8 cellular contexts compared by ENCODE assay signal in the genomic region with DNA sequence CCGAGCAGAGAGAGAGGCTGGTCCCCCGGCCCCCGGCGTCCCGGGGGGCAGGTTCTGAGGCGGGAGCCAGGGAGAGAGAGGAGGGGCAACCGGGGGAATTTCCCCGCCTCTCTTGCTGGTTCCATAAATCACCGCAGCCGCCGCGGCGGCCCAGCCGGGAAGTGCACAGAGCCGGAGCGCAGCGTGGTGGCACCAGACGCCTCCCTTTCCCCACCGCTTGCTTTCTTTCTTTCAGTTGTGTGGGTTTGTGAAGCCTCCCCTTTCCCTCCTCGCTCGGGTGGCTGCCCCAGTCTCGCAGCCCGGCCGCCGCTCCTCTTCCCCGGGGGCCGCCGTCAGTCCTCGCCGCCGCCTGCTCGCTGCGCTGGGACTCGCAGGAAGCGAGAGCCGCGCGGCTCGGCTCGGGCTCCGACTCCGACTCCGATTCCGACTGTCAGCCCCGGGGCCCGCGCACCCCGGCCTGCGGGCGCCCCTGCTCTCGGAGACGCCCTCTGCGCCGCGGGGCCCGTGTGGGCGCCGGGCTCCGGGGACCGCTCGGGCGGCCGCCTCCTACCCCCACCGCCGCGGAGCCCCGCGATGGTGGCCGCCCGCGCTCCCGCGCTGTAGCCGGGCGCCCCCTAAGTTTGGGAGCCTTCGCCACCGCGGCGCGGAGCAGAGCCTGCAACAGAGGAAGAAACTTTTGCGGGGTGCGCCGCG. TPM values are rescaled to one million over a fixed set of nuclear protein-coding genes. Genes with fewer than 3 reads are reported as not detected.
DNase-seq lines count a peak whose midpoint lies in the region; ATAC-seq and TF ChIP-seq lines count a peak whose summit lies in the region.

TSS of gene CACHD1 (plus strand) at position 153 of the 693 bp plus-strand sequence. CDS start 616 bp downstream, outside the sequence.

- H3K27me3 ChIP-seq in parathyroid adenoma (ENCODE audit: control insufficient read depth, insufficient read depth, low read length) (no peaks in the 10 kb centered on the region), thoracic aorta (replicated peaks; ENCODE audit: insufficient read depth) (no peaks in the 10 kb centered on the region)

- peak; percentile 81 for DNase-seq in D341Med (ENCODE audit: low spot score)
- peak; percentile 27 to 29 for DNase-seq in Kasumi-1 (lab: John Stamatoyannopoulos, UW)
- peak; percentile 75 for DNase-seq in SK-MEL-5 (ENCODE audit: low read depth, low spot score)
- DNase-seq in activated naive CD8-positive, alpha-beta T cell treated with anti-CD3 and anti-CD28 coated beads, Interleukin-2, amount 50 U/mL, for 16 hours (ENCODE audit: low read depth, low spot score), result peak; percentile 51
- peak; percentile 86 for DNase-seq in cardiac septum (ENCODE audit: low spot score)
- DNase-seq in thoracic aorta (ENCODE audit: low spot score), result peak; percentile 27

- no peaks in the 10 kb centered on the region for H3K36me3 ChIP-seq in parathyroid adenoma (ENCODE audit: control insufficient read depth, insufficient read depth, low read length)
- H3K36me3 ChIP-seq in thoracic aorta, result no peaks in the 10 kb centered on the region

- H3K4me2 ChIP-seq in parathyroid adenoma (ENCODE audit: low read length), result peak within 1 kb of the TSS; percentile 82

- TF ChIP-seq CTCF in parathyroid adenoma (IDR thresholded peaks at IDR 0.05), result no peak
- TF ChIP-seq CTCF in thoracic aorta (IDR thresholded peaks at IDR 0.05), result peak; percentile 41

- H3K9ac ChIP-seq in parathyroid adenoma, result no peak within 1 kb of the TSS

- peak within 1 kb of the TSS; percentile 61 for H3K4me3 ChIP-seq in parathyroid adenoma (ENCODE audit: low read depth, low read length)
- peak within 1 kb of the TSS; percentile 89 for H3K4me3 ChIP-seq in thoracic aorta

- H3K4me1 ChIP-seq in parathyroid adenoma (no peaks in the 10 kb centered on the region), thoracic aorta (ENCODE audit: control insufficient read depth in 1 of 2, low read depth in 2 of 2) (peaks cover 2 to 19% of the 10 kb centered on the region in 2 donors)

- in situ Hi-C loops in SK-MEL-5 (cut with HindIII; ENCODE audit: low pct_unique_long_range_greater_than_20kb, low sequenced_read_pairs), result no loop called here

- peaks cover 4% of the 10 kb centered on the region for H3K79me2 ChIP-seq in parathyroid adenoma

- peak; percentile 74 for ATAC-seq in GM21619 (IDR thresholded peaks at IDR 0.05; ENCODE audit: unreplicated experiment)
- peak; percentile 72 for ATAC-seq in thoracic aorta (ENCODE audit: insufficient number of reproducible peaks, low FRiP score, low read depth)

- H3K27ac ChIP-seq in parathyroid adenoma (peak within 1 kb of the TSS; percentile 76), thoracic aorta (peak within 1 kb of the TSS; percentile 72 to 75)

- intact Hi-C loops in cardiac septum (cut with DNase I), result loop anchor here (5.0 to 10.0 kb wide), 6 partner anchors 42 to 355 kb away; partner anchors contain the start of gene RAVER2

- peak within 1 kb of the TSS; percentile 80 for H2AFZ ChIP-seq in parathyroid adenoma

- H3K9me3 ChIP-seq in parathyroid adenoma (ENCODE audit: control insufficient read depth, low read length), result no peaks in the 10 kb centered on the region
- no peaks in the 10 kb centered on the region for H3K9me3 ChIP-seq in thoracic aorta

RNA-seq across cellular contexts. Expression of gene CACHD1, which starts in this region (rescaled TPM):
- total RNA-seq in SK-MEL-5 (2014; rRNA removed; shearing (Covaris generic)), result 6.9 and 7.7 TPM in 2 replicates
- polyA plus RNA-seq in SK-MEL-5 (2015; cell fraction: cytosol; rRNA removed), result 7.0 and 8.2 TPM in 2 replicates
- polyA plus RNA-seq in SK-MEL-5 (2015; cell fraction: nucleus; rRNA removed), result 7.3 and 8.7 TPM in 2 replicates
- total RNA-seq in cardiac septum (2.9 TPM), thoracic aorta (1 to 10 TPM; 5.3 to 6.7 TPM)

Comparison
In these comparisons a context has a peak if more than half of its experiments do, and no peak if none do; other contexts are left out.
1. Peak in every context shown above with its lines: DNase-seq, ATAC-seq, H3K4me3 ChIP-seq and H3K27ac ChIP-seq.
2. DNase-seq: peak in every context shown above with its lines; median percentile 86 in cardiac septum; 81 in D341Med; 75 in SK-MEL-5; 51 in activated naive CD8-positive, alpha-beta T cell treated with anti-CD3 and anti-CD28 coated beads, Interleukin-2, amount 50 U/mL, for 16 hours; 28 in Kasumi-1; 27 in thoracic aorta.